Comparison of ENCODE assay signal across 19 cellular contexts in genomic region chr12:130622803-130623202, GRCh38.
DNase-seq lines count a peak whose midpoint lies in the region; ATAC-seq, FAIRE-seq and TF ChIP-seq lines count a peak whose summit lies in the region.
"Had no signal": no experiment of that assay in that cellular context is flagged by ENCODE, and none has a peak within 500 bp of the region (broad histone marks: within the 10 kb centered on the region; RNA-seq: fewer than 3 reads in every experiment).

No MANE protein-coding gene starts in this region.

- H3K36me3 Mint-ChIP-seq in type B pancreatic cell = no peaks in the 10 kb centered on the region
- no peaks in the 10 kb centered on the region for H3K36me3 Mint-ChIP-seq in activated naive CD4-positive, alpha-beta T cell treated with anti-CD3 and anti-CD28 coated beads for 36 hours (ENCODE audit: low read depth)
- H3K36me3 Mint-ChIP-seq: CD14-positive monocyte; CD8-positive, alpha-beta T cell had no signal

- ATAC-seq in K562 (no peak), GM18520 (IDR thresholded peaks at IDR 0.05; ENCODE audit: unreplicated experiment) (no peak)
- ATAC-seq: A549; CD8-positive, alpha-beta T cell had no signal

- H3K36me3 ChIP-seq in K562 (ENCODE audit: control insufficient read depth, insufficient read depth, low read length) = no peaks in the 10 kb centered on the region
- H3K36me3 ChIP-seq: HAP-1 had no signal

- H3K79me2 ChIP-seq in K562 (ENCODE audit: control insufficient read depth, insufficient read depth, low read length) = no peaks in the 10 kb centered on the region

- TF ChIP-seq CTCF in K562 (IDR thresholded peaks at IDR 0.05 in 2 of 3, conservative IDR thresholded peaks at IDR 0.05 in 1 of 3; ENCODE audit: insufficient read depth in 2 of 3, low read depth in 1 of 3, low read length in 3 of 3) (no peak), type B pancreatic cell (conservative IDR thresholded peaks at IDR 0.05) (no peak)

- no peak overlapping the region for H2AFZ ChIP-seq in K562 (ENCODE audit: low read depth, low read length)

- peaks cover 14 to 40% of the 10 kb centered on the region in 2 experiments; a peak in 4 of 5 replicates for H3K27me3 ChIP-seq in K562 (ENCODE audit: control insufficient read depth in 2 of 2, insufficient read depth in 2 of 2, low read length in 2 of 2)

- H3K27me3 Mint-ChIP-seq in type B pancreatic cell = no peaks in the 10 kb centered on the region
- peaks cover 5% of the 10 kb centered on the region for H3K27me3 Mint-ChIP-seq in activated naive CD4-positive, alpha-beta T cell treated with anti-CD3 and anti-CD28 coated beads for 36 hours (ENCODE audit: low read depth)

- H3K9me1 ChIP-seq in K562 (ENCODE audit: control insufficient read depth, insufficient read depth, low read length) = no peaks in the 10 kb centered on the region

- in situ Hi-C loops in K562 (cut with MboI) = no loop called here

- H3K9ac ChIP-seq in K562 (ENCODE audit: insufficient read depth in 1 of 2, low read depth in 2 of 2, low read length in 2 of 2) = no peak overlapping the region

- H3K27ac Mint-ChIP-seq in type B pancreatic cell = peak overlapping the region; percentile 8
- H3K27ac Mint-ChIP-seq in activated naive CD4-positive, alpha-beta T cell treated with anti-CD3 and anti-CD28 coated beads for 36 hours = no peak overlapping the region
- H3K27ac Mint-ChIP-seq: CD14-positive monocyte; CD8-positive, alpha-beta T cell had no signal

- intact Hi-C loops in K562 (cut with micrococcal nuclease) = no loop called here
- intact Hi-C loops in activated naive CD4-positive, alpha-beta T cell treated with anti-CD3 and anti-CD28 coated beads for 36 hours (cut with micrococcal nuclease) = no loop called here

- no peaks in the 10 kb centered on the region for H3K9me3 Mint-ChIP-seq in type B pancreatic cell
- H3K9me3 Mint-ChIP-seq in activated naive CD4-positive, alpha-beta T cell treated with anti-CD3 and anti-CD28 coated beads for 36 hours = peaks cover 4% of the 10 kb centered on the region

- no peak for TF ChIP-seq RAD21 in K562 (CRISPR knock-in tag; conservative IDR thresholded peaks at IDR 0.05 in 1 of 2, IDR thresholded peaks at IDR 0.05 in 1 of 2)

- no peaks in the 10 kb centered on the region; the same call in 1 of the 2 replicates for H4K20me1 ChIP-seq in K562 (replicated peaks; ENCODE audit: control insufficient read depth, insufficient read depth, low read length)

- H3K4me1 Mint-ChIP-seq in type B pancreatic cell (ENCODE audit: unreplicated experiment) = no peaks in the 10 kb centered on the region
- H3K4me1 Mint-ChIP-seq in activated naive CD4-positive, alpha-beta T cell treated with anti-CD3 and anti-CD28 coated beads for 36 hours (ENCODE audit: low read depth) = no peaks in the 10 kb centered on the region
- H3K4me1 Mint-ChIP-seq: CD14-positive monocyte had no signal

- POLR2A ChIA-PET in K562 (lab: Yijun Ruan, JAX) = interaction anchor here (0.6 kb wide), 1 partner anchor 1818 kb away, joined by 3 read pairs; no protein-coding TSS in a partner anchor

- 0% methylated on average over 3 of the region's 3 CpGs for WGBS in K562 (ENCODE audit: insufficient coverage, low coverage, missing lambda C conversion rate)

- TF ChIP-seq EP300 in K562 (IDR thresholded peaks at IDR 0.05; ENCODE audit: low read length) = no peak

- H3K27ac ChIP-seq in K562 (ENCODE audit: extremely low read depth, low read depth, low read length) = no peak overlapping the region
- H3K27ac ChIP-seq: A549, HL-60 had no signal

- H3K4me3 ChIP-seq in K562 = no peak overlapping the region
- H3K4me3 ChIP-seq: A549, HAP-1 had no signal

- no peak for FAIRE-seq in K562 (lab: Jason Lieb, UNC)
- FAIRE-seq: A549, G401.6, GM12891, GM19239 had no signal

- H3K9me3 ChIP-seq in K562 (replicated peaks; ENCODE audit: control insufficient read depth, insufficient read depth, low read depth, low read length) = no peaks in the 10 kb centered on the region
- H3K9me3 ChIP-seq: A549, Caco-2, HAP-1 had no signal

- DNase-seq in DMS153 treated with DMSO at 0.1 percent for 48 hours (lab: John Stamatoyannopoulos, UW; ENCODE audit: unreplicated experiment) (peak; percentile 52), NCI-H146 (lab: John Stamatoyannopoulos, UW) (peak; percentile 95), K562 (ENCODE audit: extremely low read depth in 1 of 4, low spot score in 3 of 4) (no peak), type B pancreatic cell (ENCODE audit: extremely low spot score, unreplicated experiment) (no peak)
- DNase-seq in activated T-cell treated with anti-CD3 and anti-CD28 coated beads, Interleukin-2, amount 50 U/mL, for 48 hours = no peak
- DNase-seq in activated naive CD4-positive, alpha-beta T cell treated with anti-CD3 and anti-CD28 coated beads for 36 hours = no peak
- DNase-seq: Caco-2; CD8-positive, alpha-beta T cell; DMS79 treated with DMSO at 0.1 percent for 48 hours; EL; GOT3 had no signal

- no peak for TF ChIP-seq POLR2A in K562 (conservative IDR thresholded peaks at IDR 0.05)

- no peaks in the 10 kb centered on the region for H3K4me1 ChIP-seq in K562 (replicated peaks in 1 of 2; ENCODE audit: control insufficient read depth in 2 of 2, insufficient read depth in 2 of 2, low read length in 2 of 2)
- H3K4me1 ChIP-seq: A549, Caco-2, HAP-1 had no signal

- no peak overlapping the region for H3K4me3 Mint-ChIP-seq in type B pancreatic cell
- no peak overlapping the region for H3K4me3 Mint-ChIP-seq in activated naive CD4-positive, alpha-beta T cell treated with anti-CD3 and anti-CD28 coated beads for 36 hours
- H3K4me3 Mint-ChIP-seq: CD14-positive monocyte; CD8-positive, alpha-beta T cell had no signal

- H3K4me2 ChIP-seq in K562 (ENCODE audit: insufficient read depth, low read length) = no peak overlapping the region
- H3K4me2 ChIP-seq: A549 had no signal

- CTCF ChIA-PET in K562 (lab: Yijun Ruan, JAX; ENCODE audit: low intra/inter-chr PET ratio) = no interaction called here
- CTCF ChIA-PET in activated naive CD4-positive, alpha-beta T cell treated with anti-CD3 and anti-CD28 coated beads for 36 hours (lab: Charles Lee) = no interaction called here

- no TSS peak for BruUV-seq in K562 (replicated peaks; lab: Mats Ljungman, UMichigan)

TF ChIP-seq in K562, 482 proteins besides CTCF, POLR2A, EP300 and RAD21:
- TF ChIP-seq FOXA1 (IDR thresholded peaks at IDR 0.05; ENCODE audit: borderline replicate concordance) (no peak), BRD4 (IDR thresholded peaks at IDR 0.05) (no peak), PHF21A (IDR thresholded peaks at IDR 0.05; ENCODE audit: borderline replicate concordance, low read depth) (no peak), RNF219 (CRISPR knock-in tag; IDR thresholded peaks at IDR 0.05) (no peak), MXI1 (IDR thresholded peaks at IDR 0.05; ENCODE audit: low read depth, low read length) (no peak), ZNF507 (tag; conservative IDR thresholded peaks at IDR 0.05) (peak; percentile 63)

Comparison
In these comparisons a context has a peak if more than half of its experiments do, and no peak if none do; other contexts are left out.
1. DNase-seq: peak in DMS153 treated with DMSO at 0.1 percent for 48 hours (single experiment) and NCI-H146 (single experiment); none in K562 (0 of 4), type B pancreatic cell (single experiment), activated T-cell treated with anti-CD3 and anti-CD28 coated beads, Interleukin-2, amount 50 U/mL, for 48 hours (0 of 2) and activated naive CD4-positive, alpha-beta T cell treated with anti-CD3 and anti-CD28 coated beads for 36 hours (single experiment).